3 cellular contexts compared by ENCODE assay signal in genomic region chr7:76497918-76498582, GRCh38. TPM values are rescaled to one million over a fixed set of nuclear protein-coding genes. Genes with fewer than 3 reads are reported as not detected.
"Had no signal": no experiment of that assay in that cellular context is flagged by ENCODE, and none has a peak within 500 bp of the region (broad histone marks: within the 10 kb centered on the region; RNA-seq: fewer than 3 reads in every experiment).

No MANE protein-coding gene starts in this region.

RNA-seq across cellular contexts. Expression of gene SPDYE16, which starts 45.0 kb away (rescaled TPM):
- total RNA-seq: LHCN-M2, MCF 10A, NCI-H460 had no signal
